Comparison of ENCODE assay signal across 11 cellular contexts in the genomic region with DNA sequence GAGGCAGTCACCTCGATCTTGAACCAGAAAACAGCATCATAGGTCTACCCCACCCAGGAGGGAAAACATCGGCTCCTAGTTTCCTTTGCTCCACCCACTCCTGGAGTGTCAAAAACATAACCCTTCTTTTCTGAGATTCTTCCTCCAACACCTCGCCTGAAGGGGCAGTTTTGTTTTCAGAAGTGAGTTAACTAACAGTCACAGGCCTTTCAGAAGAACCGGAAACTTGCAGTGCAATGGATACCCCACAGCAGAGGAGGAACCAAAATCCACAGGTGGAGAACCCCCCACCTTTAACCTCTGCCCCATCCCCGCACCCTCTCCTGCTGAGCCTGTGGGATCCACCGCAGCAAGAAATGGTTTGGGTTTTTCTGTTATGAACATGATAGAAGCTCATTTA. TPM values are rescaled to one million over a fixed set of nuclear protein-coding genes. Genes with fewer than 3 reads are reported as not detected.
A peak's percentile ranks its signal among the peaks of the same experiment; 100 is the strongest.
DNase-seq lines count a peak whose midpoint lies in the region; ATAC-seq, FAIRE-seq and TF ChIP-seq lines count a peak whose summit lies in the region.
"Had no signal": no experiment of that assay in that cellular context is flagged by ENCODE, and none has a peak within 500 bp of the region (broad histone marks: within the 10 kb centered on the region; RNA-seq: fewer than 3 reads in every experiment).

No MANE protein-coding gene starts in this region.

- DNase-seq in GM06990 (ENCODE audit: extremely low read depth, insufficient read length) (no peak), T-helper 17 cell (no peak), esophagus muscularis mucosa (ENCODE audit: extremely low spot score) (no peak), DMS79 (lab: John Stamatoyannopoulos, UW) (no peak), LoVo (ENCODE audit: low spot score) (no peak), D721Med (ENCODE audit: insufficient read length, low spot score) (no peak)
- DNase-seq in naive thymus-derived CD8-positive, alpha-beta T cell: peak in 1 of 10 donors; percentile 13
- DNase-seq: NCI-H146, NCI-H526 treated with DMSO at 0.1 percent for 48 hours had no signal

- FAIRE-seq in D721Med (lab: Jason Lieb, UNC): no peak

- H3K27ac ChIP-seq in esophagus muscularis mucosa (replicated peaks in 1 of 4): no peak overlapping the region

- ATAC-seq in GM19324 (IDR thresholded peaks at IDR 0.05; ENCODE audit: low FRiP score, unreplicated experiment): peak; percentile 46
- no peak for ATAC-seq in T-helper 17 cell
- ATAC-seq in naive thymus-derived CD8-positive, alpha-beta T cell: peak; percentile 46

- H3K27me3 ChIP-seq in GM06990 (replicated peaks; ENCODE audit: control insufficient read depth, insufficient read depth, low read length) (no peaks in the 10 kb centered on the region), esophagus muscularis mucosa (no peaks in the 10 kb centered on the region)

- peak overlapping the region; percentile 12 for H3K4me3 ChIP-seq in GM06990 (replicated peaks; ENCODE audit: low read depth, low read length)
- no peak overlapping the region for H3K4me3 ChIP-seq in esophagus muscularis mucosa

- peak overlapping the region; percentile 51 for H3K27ac Mint-ChIP-seq in T-helper 17 cell
- H3K27ac Mint-ChIP-seq in naive thymus-derived CD8-positive, alpha-beta T cell: peak overlapping the region in 9 of 10 donors; percentile 48 to 92 (median 81)

- peaks cover 10% of the 10 kb centered on the region for H3K4me1 Mint-ChIP-seq in T-helper 17 cell
- peaks cover 12 to 35% (median 22%) of the 10 kb centered on the region in 4 donors for H3K4me1 Mint-ChIP-seq in naive thymus-derived CD8-positive, alpha-beta T cell

- H3K9me3 Mint-ChIP-seq in naive thymus-derived CD8-positive, alpha-beta T cell: peaks cover 0 to 4% (median 0%) of the 10 kb centered on the region in 9 donors

- H3K27me3 Mint-ChIP-seq in T-helper 17 cell: peaks cover 29% of the 10 kb centered on the region
- peaks cover 0 to 7% (median 0%) of the 10 kb centered on the region in 5 donors for H3K27me3 Mint-ChIP-seq in naive thymus-derived CD8-positive, alpha-beta T cell

- TF ChIP-seq CTCF in GM06990 (IDR thresholded peaks at IDR 0.05; ENCODE audit: insufficient read depth, low read length, poor library complexity, severe bottlenecking) (no peak), esophagus muscularis mucosa (IDR thresholded peaks at IDR 0.05) (no peak), D721Med (IDR thresholded peaks at IDR 0.05; ENCODE audit: insufficient read depth, missing control alignments) (no peak)

- no peaks in the 10 kb centered on the region for H3K36me3 ChIP-seq in GM06990 (ENCODE audit: control insufficient read depth, insufficient read depth, low read length)
- H3K36me3 ChIP-seq in esophagus muscularis mucosa: no peaks in the 10 kb centered on the region

- 70% methylated on average over 6 of the region's 6 CpGs for WGBS in esophagus muscularis mucosa

- intact Hi-C loops in esophagus muscularis mucosa (cut with DNase I): no loop called here

- TF ChIP-seq EP300 in esophagus muscularis mucosa (IDR thresholded peaks at IDR 0.05): no peak

- no peaks in the 10 kb centered on the region for H3K4me1 ChIP-seq in esophagus muscularis mucosa

- POLR2A ChIA-PET in naive thymus-derived CD8-positive, alpha-beta T cell (lab: Charles Lee): interaction anchor here (2.2 kb wide), 1 partner anchor 125 kb away, joined by 12 read pairs; no protein-coding TSS in a partner anchor

- H3K4me3 Mint-ChIP-seq in T-helper 17 cell: no peak overlapping the region
- peak overlapping the region in 9 of 10 donors; percentile 40 to 66 (median 45) for H3K4me3 Mint-ChIP-seq in naive thymus-derived CD8-positive, alpha-beta T cell
- H3K4me3 Mint-ChIP-seq: neural crest cell had no signal

- H3K9me3 ChIP-seq in T-helper 17 cell (ENCODE audit: control insufficient read depth, low read length, poor library complexity, severe bottlenecking): no peaks in the 10 kb centered on the region
- peaks cover 0 to 5% (median 0%) of the 10 kb centered on the region in 4 donors for H3K9me3 ChIP-seq in esophagus muscularis mucosa

- no peak for TF ChIP-seq POLR2A in esophagus muscularis mucosa (IDR thresholded peaks at IDR 0.05; ENCODE audit: low read depth)

- peaks cover 4% of the 10 kb centered on the region for H3K36me3 Mint-ChIP-seq in T-helper 17 cell (ENCODE audit: low read depth)
- H3K36me3 Mint-ChIP-seq in naive thymus-derived CD8-positive, alpha-beta T cell: no peaks in the 10 kb centered on the region

RNA-seq across cellular contexts. Expression of a gene that starts 7.8 kb away (rescaled TPM):
- total RNA-seq in T-helper 17 cell (1 to 10 TPM; 8.4 to 8.7 TPM), esophagus muscularis mucosa (10 to 100 TPM; 32.6 to 58.7 (median 46.1) TPM)
- total RNA-seq in naive thymus-derived CD8-positive, alpha-beta T cell: 10 to 100 TPM; 12.9 to 14.0 TPM
- 1 to 10 TPM; 5.2 to 7.3 (median 6.3) TPM for polyA plus RNA-seq in naive thymus-derived CD8-positive, alpha-beta T cell
